12 cellular contexts compared by ENCODE assay signal in genomic region chr1:222896630-222897526, GRCh38.
DNase-seq lines count a peak whose midpoint lies in the region; TF ChIP-seq lines count a peak whose summit lies in the region.
"Had no signal": no experiment of that assay in that cellular context is flagged by ENCODE, and none has a peak within 500 bp of the region (broad histone marks: within the 10 kb centered on the region; RNA-seq: fewer than 3 reads in every experiment).

No MANE protein-coding gene starts in this region.

- no peak overlapping the region for H3K23ac ChIP-seq in mesenchymal stem cell (ENCODE audit: low read length in 2 of 2)

- H3K4me3 ChIP-seq in ACC112 (ENCODE audit: low read depth, low read length) (peak overlapping the region; percentile 79), mesenchymal stem cell (ENCODE audit: insufficient read depth in 1 of 2, low read depth in 1 of 2, low read length in 2 of 2) (peak overlapping the region in 1 of 2 experiments; percentile 71), prostate gland (peak overlapping the region in 1 of 2 donors; percentile 0)

- H3K27ac ChIP-seq in ACC112 (ENCODE audit: low read depth, low read length) (peak overlapping the region; percentile 70), mesenchymal stem cell (ENCODE audit: low read length, poor library complexity, severe bottlenecking) (no peak overlapping the region), prostate gland (peak overlapping the region in 1 of 2 donors; percentile 45)

- H2BK15ac ChIP-seq in mesenchymal stem cell (ENCODE audit: low read depth, poor library complexity, severe bottlenecking) = no peak overlapping the region

- peaks cover 30% of the 10 kb centered on the region for H3K36me3 Mint-ChIP-seq in activated naive CD8-positive, alpha-beta T cell treated with anti-CD3 and anti-CD28 coated beads for 36 hours

- peaks cover 32% of the 10 kb centered on the region for H3K4me1 Mint-ChIP-seq in activated naive CD8-positive, alpha-beta T cell treated with anti-CD3 and anti-CD28 coated beads for 36 hours

- no CpG with 5 or more reads among the region's 3 CpGs for WGBS in mesenchymal stem cell
- 66% methylated on average over 3 of the region's 3 CpGs for WGBS in prostate gland

- no peak overlapping the region for H3K4me2 ChIP-seq in mesenchymal stem cell (ENCODE audit: low read length, poor library complexity, severe bottlenecking)

- no peak overlapping the region for H3K18ac ChIP-seq in mesenchymal stem cell (ENCODE audit: low read depth in 1 of 2, low read length in 2 of 2)

- H3K36me3 ChIP-seq in ACC112 (ENCODE audit: insufficient read depth, low read length) (no peaks in the 10 kb centered on the region), mesenchymal stem cell (ENCODE audit: control insufficient read depth in 1 of 2, insufficient read depth in 2 of 2, low read depth in 1 of 2, low read length in 2 of 2) (peaks cover 0 to 4% of the 10 kb centered on the region in 2 experiments), prostate gland (no peaks in the 10 kb centered on the region)

- no peaks in the 10 kb centered on the region for H3K27me3 Mint-ChIP-seq in activated naive CD8-positive, alpha-beta T cell treated with anti-CD3 and anti-CD28 coated beads for 36 hours
- H3K27me3 Mint-ChIP-seq: IgD-negative memory B cell had no signal

- H2AK5ac ChIP-seq in mesenchymal stem cell (ENCODE audit: low read length, severe bottlenecking) = no peak overlapping the region

- no peak overlapping the region for H4K8ac ChIP-seq in mesenchymal stem cell (ENCODE audit: low read length)

- H2BK5ac ChIP-seq in mesenchymal stem cell (ENCODE audit: low read depth, low read length, poor library complexity, severe bottlenecking) = no peak overlapping the region

- TF ChIP-seq POLR2A in prostate gland (IDR thresholded peaks at IDR 0.05) = no peak

- H3K4me1 ChIP-seq in ACC112 (ENCODE audit: control insufficient read depth, insufficient read depth, low read length, unreplicated experiment) = peaks cover 27% of the 10 kb centered on the region
- H3K4me1 ChIP-seq in mesenchymal stem cell (ENCODE audit: control insufficient read depth, insufficient read depth, low read depth, low read length) = peaks cover 3% of the 10 kb centered on the region
- H3K4me1 ChIP-seq in prostate gland (replicated peaks) = no peaks in the 10 kb centered on the region

- H2AFZ ChIP-seq in ACC112 (ENCODE audit: low read length, unreplicated experiment) (peak overlapping the region; percentile 6), mesenchymal stem cell (ENCODE audit: low read depth, low read length) (no peak overlapping the region)

- TF ChIP-seq CTCF in prostate gland (IDR thresholded peaks at IDR 0.05) = no peak

- no peaks in the 10 kb centered on the region for H3K27me3 ChIP-seq in ACC112 (ENCODE audit: insufficient read depth, low read length)
- H3K27me3 ChIP-seq in mesenchymal stem cell (ENCODE audit: control insufficient read depth in 1 of 2, insufficient read depth in 1 of 2, low read length in 2 of 2) = no peaks in the 10 kb centered on the region
- H3K27me3 ChIP-seq in prostate gland (replicated peaks; ENCODE audit: insufficient read depth) = no peaks in the 10 kb centered on the region

- no peaks in the 10 kb centered on the region for H3K79me2 ChIP-seq in ACC112 (ENCODE audit: control insufficient read depth, insufficient read depth, low read length, unreplicated experiment)

- H3K14ac ChIP-seq in mesenchymal stem cell (ENCODE audit: low read length in 2 of 2) = no peak overlapping the region

- peaks cover 15% of the 10 kb centered on the region for H3K79me1 ChIP-seq in mesenchymal stem cell (replicated peaks; ENCODE audit: low read length, poor library complexity, severe bottlenecking)

- peak; percentile 58 for DNase-seq in ELR (ENCODE audit: low read depth)
- DNase-seq in activated naive CD8-positive, alpha-beta T cell treated with anti-CD3 and anti-CD28 coated beads for 36 hours = no peak
- peak; percentile 49 for DNase-seq in mesenchymal stem cell
- no peak for DNase-seq in mucosa of gallbladder (ENCODE audit: low spot score)
- no peak for DNase-seq in NOMO-1 (lab: John Stamatoyannopoulos, UW; ENCODE audit: unreplicated experiment in 2 of 2)
- DNase-seq in prostate gland (ENCODE audit: low spot score) = no peak
- no peak for DNase-seq in DMS 273 (lab: John Stamatoyannopoulos, UW; ENCODE audit: unreplicated experiment)
- DNase-seq: activated effector memory CD4-positive, alpha-beta T cell treated with anti-CD3 and anti-CD28 coated beads, Interleukin-2, amount 50 U/mL, for 16 hours; cortex of kidney; head of caudate nucleus had no signal

- no peak overlapping the region for H3K4ac ChIP-seq in mesenchymal stem cell (ENCODE audit: low read depth in 1 of 2, low read length in 2 of 2)

- no peaks in the 10 kb centered on the region for H3K9me3 ChIP-seq in mesenchymal stem cell (ENCODE audit: control insufficient read depth, low read length)
- H3K9me3 ChIP-seq in prostate gland = no peaks in the 10 kb centered on the region

- peak overlapping the region; percentile 95 for H3K9ac ChIP-seq in mesenchymal stem cell (ENCODE audit: low read length)

- intact Hi-C loops in prostate gland (cut with DNase I) = no loop called here

- peak overlapping the region; percentile 97 for H3K27ac Mint-ChIP-seq in activated naive CD8-positive, alpha-beta T cell treated with anti-CD3 and anti-CD28 coated beads for 36 hours

- H2BK120ac ChIP-seq in mesenchymal stem cell (ENCODE audit: low read depth, low read length) = no peak overlapping the region

- H3K9me3 Mint-ChIP-seq in activated naive CD8-positive, alpha-beta T cell treated with anti-CD3 and anti-CD28 coated beads for 36 hours = no peaks in the 10 kb centered on the region
- H3K9me3 Mint-ChIP-seq: IgD-negative memory B cell had no signal

- no peak overlapping the region for H2BK12ac ChIP-seq in mesenchymal stem cell (ENCODE audit: low read length in 2 of 2)

- H3K4me3 Mint-ChIP-seq in activated naive CD8-positive, alpha-beta T cell treated with anti-CD3 and anti-CD28 coated beads for 36 hours = peak overlapping the region; percentile 57

- no peak overlapping the region for H4K91ac ChIP-seq in mesenchymal stem cell (ENCODE audit: low read length)

Comparison
In these comparisons a context has a peak if more than half of its experiments do, and no peak if none do; other contexts are left out.
1. DNase-seq: peak in ELR (single experiment) and mesenchymal stem cell (single experiment); none in activated naive CD8-positive, alpha-beta T cell treated with anti-CD3 and anti-CD28 coated beads for 36 hours (single experiment), mucosa of gallbladder (single experiment), NOMO-1 (0 of 2), prostate gland (single experiment) and DMS 273 (single experiment).